ENCODE assay signal across 9 cellular contexts in the genomic region with DNA sequence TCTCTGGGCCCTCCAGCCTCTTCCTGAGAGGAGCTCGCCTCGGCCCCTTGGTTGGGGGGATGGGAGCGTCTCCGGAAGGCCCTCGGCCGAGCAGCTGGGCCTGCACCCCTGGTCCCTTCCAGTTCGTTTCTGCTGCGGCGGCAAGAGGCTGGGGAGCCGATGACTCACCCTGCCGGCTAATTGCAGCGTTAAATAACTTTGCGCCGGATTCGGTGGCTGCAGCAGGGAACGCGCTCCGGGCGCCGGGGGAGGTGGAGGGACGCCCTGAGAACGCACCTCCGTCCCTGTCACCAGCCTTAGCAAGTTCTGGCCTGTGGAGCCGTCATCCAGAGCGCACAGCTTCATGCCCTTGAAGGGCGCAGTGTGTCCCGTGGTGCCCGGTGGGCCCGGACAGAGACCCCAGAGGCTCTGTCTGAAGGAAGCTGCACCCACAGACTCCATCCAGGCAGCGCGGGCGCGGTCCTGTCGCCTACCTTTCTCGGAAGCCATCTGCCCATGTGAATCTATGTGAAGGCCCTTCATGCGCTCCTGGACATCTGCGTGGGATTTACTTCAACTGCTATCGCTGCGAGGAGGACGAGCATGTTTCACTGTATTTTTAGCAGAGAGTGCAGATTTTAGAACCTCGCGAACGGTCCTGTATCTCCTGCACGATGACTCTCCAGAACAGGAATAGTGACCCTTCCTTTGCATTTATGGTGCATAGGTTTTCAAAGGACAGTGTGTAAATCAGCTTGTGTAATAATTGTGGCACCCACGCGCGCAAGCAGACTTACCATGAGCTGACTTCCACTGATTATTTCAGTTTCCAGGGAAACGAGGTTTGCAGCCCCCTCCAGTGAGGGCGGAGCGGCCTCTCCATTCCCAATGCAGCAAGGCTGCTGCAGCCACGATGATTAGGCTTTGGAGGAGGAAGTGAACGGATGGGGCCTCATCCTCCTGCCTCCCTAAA. TPM values are rescaled to one million over a fixed set of nuclear protein-coding genes. Genes with fewer than 3 reads are reported as not detected.
A peak's percentile ranks its signal among the peaks of the same experiment; 100 is the strongest.
DNase-seq lines count a peak whose midpoint lies in the region; ATAC-seq and TF ChIP-seq lines count a peak whose summit lies in the region.
"Had no signal": no experiment of that assay in that cellular context is flagged by ENCODE, and none has a peak within 500 bp of the region (broad histone marks: within the 10 kb centered on the region; RNA-seq: fewer than 3 reads in every experiment).

No MANE protein-coding gene starts in this region.

- POLR2A ChIA-PET in IMR-90 (lab: Charles Lee; ENCODE audit: unreplicated experiment) = no interaction called here
- POLR2A ChIA-PET in naive thymus-derived CD4-positive, alpha-beta T cell (lab: Charles Lee) = no interaction called here

- H3K4ac ChIP-seq in IMR-90 (ENCODE audit: low read depth, low read length) = no peak overlapping the region

- dilution Hi-C loops in IMR-90 (cut with HindIII; ENCODE audit: low sequenced_read_pairs, unreplicated experiment) = no loop called here

- no peaks in the 10 kb centered on the region for H4K20me1 ChIP-seq in IMR-90 (ENCODE audit: insufficient read depth, low read length)

- ATAC-seq in IMR-90 (ENCODE audit: low read depth) = peak; percentile 47
- ATAC-seq in naive thymus-derived CD4-positive, alpha-beta T cell = no peak
- ATAC-seq in left colon = no peak

- no peaks in the 10 kb centered on the region for H3K9me3 Mint-ChIP-seq in Calu3 (ENCODE audit: low read depth, unreplicated experiment)
- H3K9me3 Mint-ChIP-seq in naive thymus-derived CD4-positive, alpha-beta T cell = peaks cover 0 to 14% (median 5%) of the 10 kb centered on the region in 11 donors

- no peak overlapping the region for H2BK120ac ChIP-seq in IMR-90 (ENCODE audit: low read depth, low read length)

- TF ChIP-seq EP300 in esophagus muscularis mucosa (IDR thresholded peaks at IDR 0.05) = no peak

- CTCF ChIA-PET in Calu3 (lab: Charles Lee) (no interaction called here), IMR-90 (lab: Yijun Ruan, JAX) (no interaction called here)
- CTCF ChIA-PET in naive thymus-derived CD4-positive, alpha-beta T cell (lab: Charles Lee) = no interaction called here

- H3K4me3 ChIP-seq in IMR-90 (ENCODE audit: insufficient read depth, low read depth, low read length) (no peak overlapping the region), cardiac fibroblast (replicated peaks in 1 of 2; ENCODE audit: low read depth in 2 of 2, low read length in 2 of 2) (no peak overlapping the region), esophagus muscularis mucosa (peak overlapping the region in 1 of 4 donors; percentile 12)
- H3K4me3 ChIP-seq in naive thymus-derived CD4-positive, alpha-beta T cell (ENCODE audit: low read length) = no peak overlapping the region

- H3K56ac ChIP-seq in IMR-90 (ENCODE audit: extremely low read depth, insufficient read depth, low read length) = no peak overlapping the region

- peak overlapping the region; percentile 72 for H2AFZ ChIP-seq in IMR-90 (replicated peaks; ENCODE audit: low read length, poor library complexity)

- H2AK9ac ChIP-seq in IMR-90 (replicated peaks; ENCODE audit: low read depth, low read length, poor library complexity) = no peak overlapping the region

- H3K4me1 ChIP-seq in IMR-90 (ENCODE audit: control insufficient read depth, insufficient read depth, low read length) = no peaks in the 10 kb centered on the region; the same call in 1 of the 2 replicates
- H3K4me1 ChIP-seq in naive thymus-derived CD4-positive, alpha-beta T cell (ENCODE audit: control insufficient read depth in 2 of 2, insufficient read depth in 2 of 2, low read length in 2 of 2) = no peaks in the 10 kb centered on the region
- peaks cover 7 to 35% (median 32%) of the 10 kb centered on the region in 4 donors for H3K4me1 ChIP-seq in esophagus muscularis mucosa

- H3K14ac ChIP-seq in IMR-90 (replicated peaks; ENCODE audit: low read depth, low read length) = no peak overlapping the region

- no peak overlapping the region for H2BK15ac ChIP-seq in IMR-90 (ENCODE audit: low read depth, low read length)

- H3K9ac ChIP-seq in IMR-90 (ENCODE audit: low read depth, low read length) = no peak overlapping the region

- H4K5ac ChIP-seq in IMR-90 (ENCODE audit: low read depth, low read length) = no peak overlapping the region

- intact Hi-C loops in Calu3 (cut with micrococcal nuclease; ENCODE audit: unreplicated experiment) = no loop called here
- intact Hi-C loops in IMR-90 (cut with micrococcal nuclease) = no loop called here
- intact Hi-C loops in naive thymus-derived CD4-positive, alpha-beta T cell (cut with micrococcal nuclease) = no loop called here
- intact Hi-C loops in left colon (cut with DNase I, micrococcal nuclease) = no loop called here
- intact Hi-C loops in esophagus muscularis mucosa (cut with DNase I) = no loop called here

- no peaks in the 10 kb centered on the region for H3K36me3 Mint-ChIP-seq in Calu3 (ENCODE audit: insufficient read depth, unreplicated experiment)
- peaks cover 0 to 8% (median 0%) of the 10 kb centered on the region in 5 donors for H3K36me3 Mint-ChIP-seq in naive thymus-derived CD4-positive, alpha-beta T cell

- H3K23ac ChIP-seq in IMR-90 (ENCODE audit: low read depth, low read length) = no peak overlapping the region

- peak overlapping the region; percentile 33; the same call in 1 of the 2 replicates for H3K4me2 ChIP-seq in IMR-90 (ENCODE audit: low read depth, low read length)

- in situ Hi-C loops in IMR-90 (cut with MboI; ENCODE audit: low sequenced_read_pairs) = no loop called here

- H3K27me3 Mint-ChIP-seq in Calu3 (ENCODE audit: unreplicated experiment) = peaks cover 16% of the 10 kb centered on the region
- H3K27me3 Mint-ChIP-seq in naive thymus-derived CD4-positive, alpha-beta T cell = peaks cover 50 to 69% (median 64%) of the 10 kb centered on the region in 5 donors

- TF ChIP-seq CTCF in Calu3 (IDR thresholded peaks at IDR 0.05; ENCODE audit: unreplicated experiment) = no peak
- TF ChIP-seq CTCF in IMR-90 (conservative IDR thresholded peaks at IDR 0.05; ENCODE audit: low read depth, low read length) = no peak
- no peak for TF ChIP-seq CTCF in cardiac fibroblast (IDR thresholded peaks at IDR 0.05; ENCODE audit: low read depth, low read length)
- TF ChIP-seq CTCF in esophagus muscularis mucosa (IDR thresholded peaks at IDR 0.05) = no peak

- H3K27ac Mint-ChIP-seq in Calu3 (ENCODE audit: unreplicated experiment) = no peak overlapping the region
- H3K27ac Mint-ChIP-seq in naive thymus-derived CD4-positive, alpha-beta T cell = peak overlapping the region in 1 of 9 donors; percentile 52

- H3K4me1 Mint-ChIP-seq in Calu3 (ENCODE audit: low read depth, unreplicated experiment) = no peaks in the 10 kb centered on the region
- H3K4me1 Mint-ChIP-seq in naive thymus-derived CD4-positive, alpha-beta T cell = peaks cover 5 to 18% (median 13%) of the 10 kb centered on the region in 7 donors

- DNase-seq in Calu3 = peak; percentile 28
- no peak for DNase-seq in IMR-90
- DNase-seq in cardiac fibroblast (ENCODE audit: low read depth in 2 of 2) = peak; percentile 6 to 8
- DNase-seq in naive thymus-derived CD4-positive, alpha-beta T cell = no peak
- no peak for DNase-seq in erythroblast (lab: John Stamatoyannopoulos, UW)
- DNase-seq in DMS79 treated with DMSO at 0.1 percent for 48 hours (lab: John Stamatoyannopoulos, UW) = no peak
- no peak for DNase-seq in left colon
- DNase-seq in esophagus muscularis mucosa (ENCODE audit: extremely low spot score) = no peak

- no peaks in the 10 kb centered on the region for H3K79me1 ChIP-seq in IMR-90 (ENCODE audit: low read depth in 1 of 2, low read length in 2 of 2)

- WGBS in IMR-90 (ENCODE audit: extremely low coverage in 2 of 2, insufficient read length in 1 of 2), 2 experiments = 5% methylated on average over 19 of the region's 52 CpGs; no CpG with 5 or more reads in 1 of the 2 experiments
- WGBS in esophagus muscularis mucosa = 10% methylated on average over 36 of the region's 52 CpGs

- TF ChIP-seq POLR2A in IMR-90 (IDR thresholded peaks at IDR 0.05; ENCODE audit: low read depth, low read length) (no peak), erythroblast (IDR thresholded peaks at IDR 0.05; ENCODE audit: low read length) (no peak), esophagus muscularis mucosa (IDR thresholded peaks at IDR 0.05; ENCODE audit: low read depth) (no peak)

- H3K27ac ChIP-seq in IMR-90 (ENCODE audit: insufficient read depth, low read length) (no peak overlapping the region), esophagus muscularis mucosa (replicated peaks in 1 of 4) (no peak overlapping the region)
- no peak overlapping the region for H3K27ac ChIP-seq in naive thymus-derived CD4-positive, alpha-beta T cell (ENCODE audit: low read depth, low read length)

- no peak overlapping the region for H4K8ac ChIP-seq in IMR-90 (ENCODE audit: low read depth in 2 of 2, low read length in 2 of 2)

- H3K9me1 ChIP-seq in IMR-90 (ENCODE audit: insufficient read depth, low read length) = no peaks in the 10 kb centered on the region

- H3K36me3 ChIP-seq in IMR-90 (ENCODE audit: control insufficient read depth, insufficient read depth, low read length) (no peaks in the 10 kb centered on the region), esophagus muscularis mucosa (no peaks in the 10 kb centered on the region)
- no peaks in the 10 kb centered on the region for H3K36me3 ChIP-seq in naive thymus-derived CD4-positive, alpha-beta T cell (ENCODE audit: control insufficient read depth in 2 of 3, insufficient read depth in 3 of 3, low read length in 3 of 3)

- H3K18ac ChIP-seq in IMR-90 (ENCODE audit: low read depth, low read length) = no peak overlapping the region

- H3K9me3 ChIP-seq in IMR-90 (ENCODE audit: control insufficient read depth, insufficient read depth, low read length) (0 out of 2 replicates have a peak, but pooled peaks cover 1% of the 10 kb centered on the region), esophagus muscularis mucosa (peaks cover 0 to under 1% (median 0%) of the 10 kb centered on the region in 4 donors)
- H3K9me3 ChIP-seq in naive thymus-derived CD4-positive, alpha-beta T cell (ENCODE audit: control insufficient read depth in 2 of 3, low read length in 3 of 3) = no peaks in the 10 kb centered on the region

- no peak overlapping the region for H2AK5ac ChIP-seq in IMR-90 (ENCODE audit: low read depth, low read length)

- no peak overlapping the region for H2BK20ac ChIP-seq in IMR-90 (ENCODE audit: low read depth, low read length)

- H3K27me3 ChIP-seq in IMR-90 (ENCODE audit: control insufficient read depth, insufficient read depth, low read length) (peaks cover 53% of the 10 kb centered on the region), esophagus muscularis mucosa (peaks cover 0 to 91% (median 41%) of the 10 kb centered on the region in 4 donors)
- peaks cover 0 to 4% of the 10 kb centered on the region in 2 donors for H3K27me3 ChIP-seq in naive thymus-derived CD4-positive, alpha-beta T cell (ENCODE audit: control insufficient read depth in 2 of 2, insufficient read depth in 2 of 2, low read length in 2 of 2)

- no TSS peak for BruUV-seq in Calu3 (replicated peaks; lab: Mats Ljungman, UMichigan)
- BruUV-seq in IMR-90 (replicated peaks; lab: Mats Ljungman, UMichigan) = no TSS peak

- no peak overlapping the region for H2BK5ac ChIP-seq in IMR-90 (ENCODE audit: low read depth, low read length, poor library complexity, severe bottlenecking)

- no peak overlapping the region for H4K91ac ChIP-seq in IMR-90 (ENCODE audit: insufficient read depth, low read depth, low read length)

- TF ChIP-seq RAD21 in IMR-90 (IDR thresholded peaks at IDR 0.05; ENCODE audit: low read length) = no peak

- H3K4me3 Mint-ChIP-seq in Calu3 (ENCODE audit: low read depth, unreplicated experiment) = peak overlapping the region; percentile 31
- H3K4me3 Mint-ChIP-seq in naive thymus-derived CD4-positive, alpha-beta T cell = peak overlapping the region in 9 of 10 donors; percentile 37 to 86 (median 69)

RNA-seq across cellular contexts. Expression of a gene that starts 1.7 kb away (rescaled TPM):
- total RNA-seq in Calu3 (2022) (not detected in 2 replicates), IMR-90 (2012; rRNA removed) (not detected in 2 replicates), left colon (not detected), esophagus muscularis mucosa (under 1 TPM in 2 of 4 donors, not detected in 2; 0.19 to 0.34 TPM)
- not detected in 2 replicates for polyA plus RNA-seq in IMR-90 (2012; rRNA removed)
- not detected in 2 replicates for polyA plus RNA-seq in IMR-90 (2012; cell fraction: cytosol; rRNA removed)
- polyA plus RNA-seq in IMR-90 (2012; cell fraction: nucleus; rRNA removed; ENCODE audit: low replicate concordance) = not detected in 2 replicates
- total RNA-seq in naive thymus-derived CD4-positive, alpha-beta T cell = not detected
- not detected for polyA plus RNA-seq in naive thymus-derived CD4-positive, alpha-beta T cell
- total RNA-seq: T-helper 1 cell treated with Interleukin-12 subunit alpha and Interleukin-12 subunit beta and Interleukin-4 antibody, amounts not matched to agents 30 ng/mL and 1 ng/mL, for 36 hours had no signal

RNA-seq across cellular contexts. Expression of a gene that starts 47.6 kb away (rescaled TPM):
- total RNA-seq in Calu3 (2022) (not detected in 2 replicates), IMR-90 (2012; rRNA removed) (under 0.01 TPM in 1 of 2 replicates, not detected in the other), left colon (1 to 10 TPM; 1.3 to 1.4 TPM), esophagus muscularis mucosa (1 to 10 TPM; 2.2 to 5.8 (median 4.4) TPM)
- not detected in 2 replicates for polyA plus RNA-seq in IMR-90 (2012; rRNA removed)
- polyA plus RNA-seq in IMR-90 (2012; cell fraction: cytosol; rRNA removed) = 0.10 TPM in 1 of 2 replicates, not detected in the other
- 0.02 and 0.13 TPM in 2 replicates for polyA plus RNA-seq in IMR-90 (2012; cell fraction: nucleus; rRNA removed; ENCODE audit: low replicate concordance)
- 10 to 100 TPM; 13.7 to 20.1 (median 18.3) TPM for total RNA-seq in naive thymus-derived CD4-positive, alpha-beta T cell
- 10 to 100 TPM; 21.9 to 28.3 TPM for polyA plus RNA-seq in naive thymus-derived CD4-positive, alpha-beta T cell

Comparison
In these comparisons a context has a peak if more than half of its experiments do, and no peak if none do; other contexts are left out.
1. DNase-seq: peak in Calu3 (single experiment) and cardiac fibroblast (2 of 2); none in IMR-90 (single experiment), naive thymus-derived CD4-positive, alpha-beta T cell (0 of 9), erythroblast (0 of 2), DMS79 treated with DMSO at 0.1 percent for 48 hours (single experiment), left colon (0 of 2) and esophagus muscularis mucosa (single experiment).